17 cellular contexts compared by ENCODE assay signal in the genomic region with DNA sequence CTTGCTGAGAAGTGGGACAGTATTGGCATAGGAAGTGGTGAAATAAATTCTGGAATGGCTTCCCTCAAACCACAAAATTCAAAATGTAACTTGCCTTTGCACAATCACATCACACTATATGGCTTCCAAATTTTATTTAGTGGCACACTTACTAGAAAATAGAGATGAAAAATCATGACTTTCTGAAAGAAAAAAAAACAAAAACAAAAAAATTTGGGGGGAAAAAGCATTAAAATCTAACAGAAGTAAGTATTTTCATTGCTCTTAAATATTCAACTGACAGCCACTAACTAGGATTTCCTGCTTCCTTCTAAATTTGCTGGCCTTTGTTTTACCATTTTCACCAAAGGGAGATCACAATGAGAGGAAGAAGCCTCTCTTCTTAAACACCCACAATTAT. TPM values are rescaled to one million over a fixed set of nuclear protein-coding genes. Genes with fewer than 3 reads are reported as not detected.
DNase-seq lines count a peak whose midpoint lies in the region; ATAC-seq and TF ChIP-seq lines count a peak whose summit lies in the region.
"Had no signal": no experiment of that assay in that cellular context is flagged by ENCODE, and none has a peak within 500 bp of the region (broad histone marks: within the 10 kb centered on the region; RNA-seq: fewer than 3 reads in every experiment).

No MANE protein-coding gene starts in this region.

- peak overlapping the region; percentile 43 for H3K27ac ChIP-seq in OCI-LY7 (ENCODE audit: low read depth, low read length, poor library complexity, severe bottlenecking)
- H3K27ac ChIP-seq: hepatocyte, SJCRH30 had no signal

- H3K36me3 Mint-ChIP-seq in CD14-positive monocyte = peaks cover 21 to 23% of the 10 kb centered on the region in 2 donors
- peaks cover 18% of the 10 kb centered on the region for H3K36me3 Mint-ChIP-seq in effector memory CD8-positive, alpha-beta T cell (ENCODE audit: insufficient read depth)
- H3K36me3 Mint-ChIP-seq in nephron progenitor cell (ENCODE audit: low read depth) = peaks cover 33% of the 10 kb centered on the region

- no peak for TF ChIP-seq CTCF in CD14-positive monocyte (IDR thresholded peaks at IDR 0.05)
- TF ChIP-seq CTCF in OCI-LY7 (conservative IDR thresholded peaks at IDR 0.05; ENCODE audit: low read length) = no peak
- TF ChIP-seq CTCF in nephron progenitor cell (IDR thresholded peaks at IDR 0.05) = no peak

- no peaks in the 10 kb centered on the region for H3K9me3 Mint-ChIP-seq in CD14-positive monocyte
- no peaks in the 10 kb centered on the region for H3K9me3 Mint-ChIP-seq in effector memory CD8-positive, alpha-beta T cell
- H3K9me3 Mint-ChIP-seq in nephron progenitor cell = no peaks in the 10 kb centered on the region
- H3K9me3 Mint-ChIP-seq: T-helper 2 cell treated with Interferon-gamma antibody and Interleukin-4, amounts not matched to agents 5 μg/mL and 100 μg/mL, for 36 hours had no signal

- intact Hi-C loops in CD14-positive monocyte (cut with micrococcal nuclease) = loop anchor here in 1 of 2 donors (5.0 kb wide), 1 partner anchor 74 kb away; a partner anchor contains a TSS
- intact Hi-C loops in OCI-LY7 (cut with micrococcal nuclease; ENCODE audit: unreplicated experiment) = no loop called here

- H3K27ac Mint-ChIP-seq in CD14-positive monocyte (peak overlapping the region; percentile 20 to 87 (median 59)), nephron progenitor cell (peak overlapping the region; percentile 93)
- peak overlapping the region; percentile 39 to 49 for H3K27ac Mint-ChIP-seq in effector memory CD8-positive, alpha-beta T cell
- H3K27ac Mint-ChIP-seq: T-helper 2 cell treated with Interferon-gamma antibody and Interleukin-4, amounts not matched to agents 5 μg/mL and 100 μg/mL, for 36 hours had no signal

- H3K9me2 ChIP-seq in OCI-LY7 (ENCODE audit: insufficient read depth, low read length) = no peaks in the 10 kb centered on the region

- H3K79me2 ChIP-seq in OCI-LY7 (ENCODE audit: insufficient read depth, low read depth, low read length) = peaks cover 37% of the 10 kb centered on the region; the same call in 1 of the 2 replicates

- POLR2A ChIA-PET in OCI-LY7 (lab: Charles Lee) = interaction anchor here (0.6 to 1.8 kb wide), 5 partner anchors 23 to 113 kb away, joined by 3 to 7 read pairs (median 3); a partner anchor contains a TSS

- no peaks in the 10 kb centered on the region for H4K20me1 ChIP-seq in OCI-LY7 (ENCODE audit: insufficient read depth, low read length)

- H3K4me1 ChIP-seq in OCI-LY7 (ENCODE audit: insufficient read depth, low read length, poor library complexity, severe bottlenecking) = peaks cover 44% of the 10 kb centered on the region
- H3K4me1 ChIP-seq: SJCRH30 had no signal

- ATAC-seq in effector memory CD8-positive, alpha-beta T cell (replicated peaks) = no peak
- ATAC-seq in GM18505 (IDR thresholded peaks at IDR 0.05; ENCODE audit: unreplicated experiment) (no peak), HG02571 (IDR thresholded peaks at IDR 0.05; ENCODE audit: unreplicated experiment) (no peak)
- ATAC-seq: left colon had no signal

- DNase-seq in CD14-positive monocyte (ENCODE audit: low spot score) = no peak
- no peak for DNase-seq in OCI-LY7 (ENCODE audit: low spot score)
- no peak for DNase-seq in effector memory CD8-positive, alpha-beta T cell
- no peak for DNase-seq in nephron progenitor cell
- no peak for DNase-seq in Ammon's horn (ENCODE audit: low spot score)
- no peak for DNase-seq in activated CD4-positive, alpha-beta T cell treated with anti-CD3 and anti-CD28 coated beads for 4 hours
- DNase-seq: activated CD4-positive, alpha-beta T cell treated with anti-CD3 and anti-CD28 coated beads for 48 hours; activated naive CD4-positive, alpha-beta T cell; Calu3; GF-D8; left colon; NCI-H187; SJCRH30 had no signal

- H2AFZ ChIP-seq in OCI-LY7 (ENCODE audit: low read length) = peak overlapping the region; percentile 37; the same call in 1 of the 2 replicates
- H2AFZ ChIP-seq: hepatocyte had no signal

- peak overlapping the region; percentile 46 for H3K4me3 ChIP-seq in OCI-LY7 (ENCODE audit: low read depth, low read length, poor library complexity, severe bottlenecking)
- H3K4me3 ChIP-seq: hepatocyte, SJCRH30 had no signal

- H3K36me3 ChIP-seq in OCI-LY7 (ENCODE audit: insufficient read depth, low read length) = peaks cover 8% of the 10 kb centered on the region; the same call in 1 of the 2 replicates

- H3K4me3 Mint-ChIP-seq in CD14-positive monocyte (no peak overlapping the region), nephron progenitor cell (peak overlapping the region; percentile 10)
- no peak overlapping the region for H3K4me3 Mint-ChIP-seq in effector memory CD8-positive, alpha-beta T cell
- H3K4me3 Mint-ChIP-seq: T-helper 2 cell treated with Interferon-gamma antibody and Interleukin-4, amounts not matched to agents 5 μg/mL and 100 μg/mL, for 36 hours had no signal

- CTCF ChIA-PET in OCI-LY7 (lab: Charles Lee; ENCODE audit: unreplicated experiment) = no interaction called here

- H3K4me1 Mint-ChIP-seq in CD14-positive monocyte (peaks cover 36% of the 10 kb centered on the region), nephron progenitor cell (peaks cover 46% of the 10 kb centered on the region)
- H3K4me1 Mint-ChIP-seq in effector memory CD8-positive, alpha-beta T cell (ENCODE audit: low read depth in 2 of 2) = peaks cover 7 to 23% of the 10 kb centered on the region in 2 donors

- peak overlapping the region; percentile 72 for H3K4me2 ChIP-seq in OCI-LY7 (ENCODE audit: low read length)
- H3K4me2 ChIP-seq: hepatocyte had no signal

- BruUV-seq in OCI-LY7 (replicated peaks; lab: Mats Ljungman, UMichigan) = no TSS peak

- no peak for TF ChIP-seq POLR2A in GM18505 (IDR thresholded peaks at IDR 0.05; ENCODE audit: borderline replicate concordance, extremely low read depth, insufficient read depth, insufficient read length)

- no peaks in the 10 kb centered on the region for H3K27me3 Mint-ChIP-seq in CD14-positive monocyte (ENCODE audit: low read depth in 3 of 3)
- no peaks in the 10 kb centered on the region for H3K27me3 Mint-ChIP-seq in effector memory CD8-positive, alpha-beta T cell
- no peaks in the 10 kb centered on the region for H3K27me3 Mint-ChIP-seq in nephron progenitor cell (ENCODE audit: low read depth, poor library complexity)

- H3K9me3 ChIP-seq in OCI-LY7 (ENCODE audit: low read length) = no peaks in the 10 kb centered on the region
- H3K9me3 ChIP-seq: SJCRH30 had no signal

RNA-seq across cellular contexts. Expression of a gene that starts 23.0 kb away (rescaled TPM):
- 10 to 100 TPM; 21.7 to 24.4 TPM for polyA plus RNA-seq in CD14-positive monocyte
- total RNA-seq in OCI-LY7 (2014; rRNA removed; shearing (Covaris generic)) = 5.9 and 6.8 TPM in 2 replicates
- total RNA-seq in OCI-LY7 (2022) = 23.2 and 26.5 TPM in 2 replicates
